In genomic region chr17:49723423-49723822, GRCh38 we compare ENCODE assay signal across 9 cellular contexts. TPM values are rescaled to one million over a fixed set of nuclear protein-coding genes. Genes with fewer than 3 reads are reported as not detected.
DNase-seq lines count a peak whose midpoint lies in the region; ATAC-seq and TF ChIP-seq lines count a peak whose summit lies in the region.
"Had no signal": no experiment of that assay in that cellular context is flagged by ENCODE, and none has a peak within 500 bp of the region (broad histone marks: within the 10 kb centered on the region; RNA-seq: fewer than 3 reads in every experiment).

No MANE protein-coding gene starts in this region.

- H3K4me3 Mint-ChIP-seq in mesothelial cell of epicardium, result peak overlapping the region; percentile 4

- peaks cover 15% of the 10 kb centered on the region for H3K4me1 Mint-ChIP-seq in mesothelial cell of epicardium

- H3K9ac ChIP-seq in colonic mucosa (ENCODE audit: low read depth in 2 of 2, low read length in 2 of 2), result no peak overlapping the region

- DNase-seq in NCI-H1694 (lab: John Stamatoyannopoulos, UW) (peak; percentile 34), colonic mucosa (peak; percentile 47), mesothelial cell of epicardium (ENCODE audit: low spot score in 2 of 2, unreplicated experiment in 2 of 2) (peak in 1 of 2 experiments; percentile 43), testis (peak; percentile 83), cortex of kidney (lab: John Stamatoyannopoulos, UW) (no peak), HuH-7.5 (ENCODE audit: low spot score) (no peak)
- DNase-seq: dermis blood vessel endothelial cell; stimulated activated CD4-positive, alpha-beta T cell treated with anti-CD3 and anti-CD28 coated beads, Interleukin-1b, Interleukin-23, amount 100 ng/mL, for 48 hours had no signal

- TF ChIP-seq POLR2A in testis (IDR thresholded peaks at IDR 0.05), result no peak

- peaks cover 16% of the 10 kb centered on the region for H3K36me3 Mint-ChIP-seq in mesothelial cell of epicardium

- H3K4me1 ChIP-seq in colonic mucosa (no peaks in the 10 kb centered on the region), testis (peaks cover 29% of the 10 kb centered on the region)

- TF ChIP-seq CTCF in colonic mucosa (IDR thresholded peaks at IDR 0.05) (no peak), mesothelial cell of epicardium (IDR thresholded peaks at IDR 0.05; ENCODE audit: unreplicated experiment) (no peak), testis (IDR thresholded peaks at IDR 0.05) (no peak)

- H3K27me3 ChIP-seq in colonic mucosa (no peaks in the 10 kb centered on the region), testis (no peaks in the 10 kb centered on the region)

- no peak for ATAC-seq in HG03565 (IDR thresholded peaks at IDR 0.05; ENCODE audit: unreplicated experiment)

- H3K27ac Mint-ChIP-seq in mesothelial cell of epicardium, result peak overlapping the region; percentile 70

- H3K9me3 Mint-ChIP-seq in mesothelial cell of epicardium, result peaks cover 5% of the 10 kb centered on the region

- H3K27ac ChIP-seq in colonic mucosa (peak overlapping the region; percentile 53), testis (peak overlapping the region; percentile 16 to 50)

- H3K9me3 ChIP-seq in colonic mucosa (no peaks in the 10 kb centered on the region), testis (no peaks in the 10 kb centered on the region)

- no peaks in the 10 kb centered on the region for H3K27me3 Mint-ChIP-seq in mesothelial cell of epicardium (ENCODE audit: low read depth)

- intact Hi-C loops in colonic mucosa (cut with DNase I), result no loop called here
- intact Hi-C loops in testis (cut with DNase I; ENCODE audit: low total_unique reads), result no loop called here

- H3K36me3 ChIP-seq in colonic mucosa (no peaks in the 10 kb centered on the region), testis (ENCODE audit: low read depth, missing control alignments) (no peaks in the 10 kb centered on the region)

- WGBS in testis, 2 donors, result 38 to 39% methylated on average over 8 of the region's 8 CpGs

- H3K4me3 ChIP-seq in colonic mucosa, result no peak overlapping the region
- H3K4me3 ChIP-seq in testis, result no peak overlapping the region

RNA-seq across cellular contexts. Expression of gene SLC35B1, which starts 15.7 kb away (rescaled TPM):
- total RNA-seq in colonic mucosa (10 to 100 TPM; 43.0 to 73.5 TPM), mesothelial cell of epicardium (67.7 to 69.2 TPM (median 69.2 TPM) in 3 replicates), testis (10 to 100 TPM; 39.9 to 45.4 TPM)
- polyA plus RNA-seq in testis (ENCODE audit: insufficient read depth, low read depth, low replicate concordance), result 66.3 TPM

RNA-seq across cellular contexts. Expression of gene FAM117A, which starts 40.5 kb away (rescaled TPM):
- total RNA-seq in colonic mucosa, result 1 to 10 TPM; 6.3 to 7.9 TPM
- 15.7 to 16.5 TPM (median 16.1 TPM) in 3 replicates for total RNA-seq in mesothelial cell of epicardium
- total RNA-seq in testis, result 10 to 100 TPM; 30.2 to 38.1 TPM
- polyA plus RNA-seq in testis (ENCODE audit: insufficient read depth, low read depth, low replicate concordance), result 67.3 TPM

RNA-seq across cellular contexts. Expression of gene SPOP, which starts 45.5 kb away (rescaled TPM):
- total RNA-seq in colonic mucosa, result 10 to 100 TPM; 60.5 to 83.2 TPM
- total RNA-seq in mesothelial cell of epicardium, result 60.8 to 63.5 TPM (median 62.8 TPM) in 3 replicates
- 10 to 100 TPM; 52.0 to 60.6 TPM for total RNA-seq in testis
- polyA plus RNA-seq in testis (ENCODE audit: insufficient read depth, low read depth, low replicate concordance), result 39.6 TPM

Comparison
In these comparisons a context has a peak if more than half of its experiments do, and no peak if none do; other contexts are left out.
1. DNase-seq: peak in NCI-H1694 (single experiment), colonic mucosa (single experiment) and testis (single experiment); none in cortex of kidney (single experiment) and HuH-7.5 (single experiment).